1 cellular context compared by ENCODE assay signal in the genomic region with DNA sequence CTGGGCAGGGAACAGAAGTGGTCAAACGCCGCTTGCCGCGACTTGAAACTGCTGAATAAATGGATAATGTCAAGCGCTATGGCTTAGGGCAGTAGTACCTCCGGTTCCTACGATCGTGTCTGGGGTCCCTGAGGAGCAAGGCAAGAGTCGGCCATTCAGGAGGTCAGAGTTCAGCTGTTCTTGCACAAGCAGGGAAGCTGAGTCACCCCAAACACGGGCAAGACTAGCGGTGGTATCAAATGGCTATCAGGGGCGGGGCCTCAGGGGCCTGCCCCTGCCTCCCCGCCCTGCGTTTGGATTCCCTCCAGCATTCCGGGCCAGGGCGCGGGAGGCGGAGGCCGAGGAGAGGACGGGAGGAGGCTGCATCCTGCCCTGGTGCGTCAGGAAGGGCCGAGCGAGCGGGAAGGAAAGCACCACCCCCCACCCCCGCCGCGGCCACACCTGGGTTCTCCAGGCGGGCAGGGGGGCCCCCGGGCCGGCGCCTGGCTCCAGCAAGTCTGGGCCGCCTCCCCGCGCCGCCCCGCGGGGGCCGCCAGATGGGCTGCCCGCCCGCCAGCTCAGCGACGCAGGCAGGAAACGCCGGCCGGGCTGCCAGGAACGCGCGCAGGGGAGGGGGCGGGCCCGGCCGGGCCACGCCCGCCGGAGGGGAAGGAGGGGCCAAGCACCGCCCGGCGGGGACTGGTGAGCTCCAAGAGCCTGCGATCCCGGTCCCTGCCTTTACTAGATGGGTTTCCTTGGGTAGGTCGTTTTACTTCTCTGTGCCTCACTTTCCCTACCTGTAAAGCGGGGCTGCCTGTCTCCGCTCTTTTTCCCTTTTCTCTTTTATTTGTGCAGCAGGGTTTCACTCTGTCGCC.
TF ChIP-seq lines count a peak whose summit lies in the region.

No MANE protein-coding gene starts in this region.

TF ChIP-seq in HepG2, 621 proteins besides CTCF, POLR2A, EP300 and RAD21 (continued from another document and continues in another):
- TF ChIP-seq, protein P1, sequence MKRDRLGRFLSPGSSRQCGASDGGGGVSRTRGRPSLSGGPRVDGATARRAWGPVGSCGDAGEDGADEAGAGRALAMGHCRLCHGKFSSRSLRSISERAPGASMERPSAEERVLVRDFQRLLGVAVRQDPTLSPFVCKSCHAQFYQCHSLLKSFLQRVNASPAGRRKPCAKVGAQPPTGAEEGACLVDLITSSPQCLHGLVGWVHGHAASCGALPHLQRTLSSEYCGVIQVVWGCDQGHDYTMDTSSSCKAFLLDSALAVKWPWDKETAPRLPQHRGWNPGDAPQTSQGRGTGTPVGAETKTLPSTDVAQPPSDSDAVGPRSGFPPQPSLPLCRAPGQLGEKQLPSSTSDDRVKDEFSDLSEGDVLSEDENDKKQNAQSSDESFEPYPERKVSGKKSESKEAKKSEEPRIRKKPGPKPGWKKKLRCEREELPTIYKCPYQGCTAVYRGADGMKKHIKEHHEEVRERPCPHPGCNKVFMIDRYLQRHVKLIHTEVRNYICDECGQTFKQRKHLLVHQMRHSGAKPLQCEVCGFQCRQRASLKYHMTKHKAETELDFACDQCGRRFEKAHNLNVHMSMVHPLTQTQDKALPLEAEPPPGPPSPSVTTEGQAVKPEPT (CRISPR knock-in tag; IDR thresholded peaks at IDR 0.05; ENCODE audit: low read depth) = no peak; the same call in 1 of the 2 replicates
- TF ChIP-seq TBX2 (CRISPR knock-in tag; IDR thresholded peaks at IDR 0.05; ENCODE audit: borderline replicate concordance) = peak; percentile 89
- TF ChIP-seq MEF2D (CRISPR knock-in tag; IDR thresholded peaks at IDR 0.05) = peak; percentile 95
- TF ChIP-seq, protein P2, sequence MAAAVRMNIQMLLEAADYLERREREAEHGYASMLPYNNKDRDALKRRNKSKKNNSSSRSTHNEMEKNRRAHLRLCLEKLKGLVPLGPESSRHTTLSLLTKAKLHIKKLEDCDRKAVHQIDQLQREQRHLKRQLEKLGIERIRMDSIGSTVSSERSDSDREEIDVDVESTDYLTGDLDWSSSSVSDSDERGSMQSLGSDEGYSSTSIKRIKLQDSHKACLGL (CRISPR knock-in tag; IDR thresholded peaks at IDR 0.05) = peak; percentile 45
- TF ChIP-seq, protein P3, sequence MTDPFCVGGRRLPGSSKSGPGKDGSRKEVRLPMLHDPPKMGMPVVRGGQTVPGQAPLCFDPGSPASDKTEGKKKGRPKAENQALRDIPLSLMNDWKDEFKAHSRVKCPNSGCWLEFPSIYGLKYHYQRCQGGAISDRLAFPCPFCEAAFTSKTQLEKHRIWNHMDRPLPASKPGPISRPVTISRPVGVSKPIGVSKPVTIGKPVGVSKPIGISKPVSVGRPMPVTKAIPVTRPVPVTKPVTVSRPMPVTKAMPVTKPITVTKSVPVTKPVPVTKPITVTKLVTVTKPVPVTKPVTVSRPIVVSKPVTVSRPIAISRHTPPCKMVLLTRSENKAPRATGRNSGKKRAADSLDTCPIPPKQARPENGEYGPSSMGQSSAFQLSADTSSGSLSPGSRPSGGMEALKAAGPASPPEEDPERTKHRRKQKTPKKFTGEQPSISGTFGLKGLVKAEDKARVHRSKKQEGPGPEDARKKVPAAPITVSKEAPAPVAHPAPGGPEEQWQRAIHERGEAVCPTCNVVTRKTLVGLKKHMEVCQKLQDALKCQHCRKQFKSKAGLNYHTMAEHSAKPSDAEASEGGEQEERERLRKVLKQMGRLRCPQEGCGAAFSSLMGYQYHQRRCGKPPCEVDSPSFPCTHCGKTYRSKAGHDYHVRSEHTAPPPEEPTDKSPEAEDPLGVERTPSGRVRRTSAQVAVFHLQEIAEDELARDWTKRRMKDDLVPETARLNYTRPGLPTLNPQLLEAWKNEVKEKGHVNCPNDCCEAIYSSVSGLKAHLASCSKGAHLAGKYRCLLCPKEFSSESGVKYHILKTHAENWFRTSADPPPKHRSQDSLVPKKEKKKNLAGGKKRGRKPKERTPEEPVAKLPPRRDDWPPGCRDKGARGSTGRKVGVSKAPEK (CRISPR knock-in tag; IDR thresholded peaks at IDR 0.05; ENCODE audit: borderline replicate concordance) = 0 out of 2 replicates have a peak, but pooled peaks have one; percentile 57
- TF ChIP-seq ZSCAN31 (CRISPR knock-in tag; IDR thresholded peaks at IDR 0.05; ENCODE audit: low read depth) = peak; percentile 83
- peak; percentile 99 for TF ChIP-seq GATAD2A (CRISPR knock-in tag; IDR thresholded peaks at IDR 0.05)
- peak; percentile 14; the same call in 1 of the 2 replicates for TF ChIP-seq ZNF101 (CRISPR knock-in tag; IDR thresholded peaks at IDR 0.05; ENCODE audit: borderline replicate concordance, low read depth)
- TF ChIP-seq, protein P4, sequence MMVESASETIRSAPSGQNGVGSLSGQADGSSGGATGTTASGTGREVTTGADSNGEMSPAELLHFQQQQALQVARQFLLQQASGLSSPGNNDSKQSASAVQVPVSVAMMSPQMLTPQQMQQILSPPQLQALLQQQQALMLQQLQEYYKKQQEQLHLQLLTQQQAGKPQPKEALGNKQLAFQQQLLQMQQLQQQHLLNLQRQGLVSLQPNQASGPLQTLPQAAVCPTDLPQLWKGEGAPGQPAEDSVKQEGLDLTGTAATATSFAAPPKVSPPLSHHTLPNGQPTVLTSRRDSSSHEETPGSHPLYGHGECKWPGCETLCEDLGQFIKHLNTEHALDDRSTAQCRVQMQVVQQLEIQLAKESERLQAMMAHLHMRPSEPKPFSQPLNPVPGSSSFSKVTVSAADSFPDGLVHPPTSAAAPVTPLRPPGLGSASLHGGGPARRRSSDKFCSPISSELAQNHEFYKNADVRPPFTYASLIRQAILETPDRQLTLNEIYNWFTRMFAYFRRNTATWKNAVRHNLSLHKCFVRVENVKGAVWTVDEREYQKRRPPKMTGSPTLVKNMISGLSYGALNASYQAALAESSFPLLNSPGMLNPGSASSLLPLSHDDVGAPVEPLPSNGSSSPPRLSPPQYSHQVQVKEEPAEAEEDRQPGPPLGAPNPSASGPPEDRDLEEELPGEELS (CRISPR knock-in tag; IDR thresholded peaks at IDR 0.05) = peak; percentile 95
- TF ChIP-seq ZBTB21 (CRISPR knock-in tag; IDR thresholded peaks at IDR 0.05) = peak; percentile 43; the same call in 1 of the 2 replicates
- TF ChIP-seq ZNF549 (CRISPR knock-in tag; IDR thresholded peaks at IDR 0.05) = 0 out of 2 replicates have a peak, but pooled peaks have one; percentile 60
- no peak for TF ChIP-seq TCF7L2 (IDR thresholded peaks at IDR 0.05; ENCODE audit: low read depth, low read length)
- no peak for TF ChIP-seq MAF1 (CRISPR knock-in tag; IDR thresholded peaks at IDR 0.05; ENCODE audit: borderline replicate concordance)
- peak; percentile 99 for TF ChIP-seq NFE2 (CRISPR knock-in tag; IDR thresholded peaks at IDR 0.05)
- peak; percentile 90 for TF ChIP-seq NKX3-1 (CRISPR knock-in tag; IDR thresholded peaks at IDR 0.05)
- TF ChIP-seq PLRG1 (conservative IDR thresholded peaks at IDR 0.05) = no peak
- TF ChIP-seq, protein P5, sequence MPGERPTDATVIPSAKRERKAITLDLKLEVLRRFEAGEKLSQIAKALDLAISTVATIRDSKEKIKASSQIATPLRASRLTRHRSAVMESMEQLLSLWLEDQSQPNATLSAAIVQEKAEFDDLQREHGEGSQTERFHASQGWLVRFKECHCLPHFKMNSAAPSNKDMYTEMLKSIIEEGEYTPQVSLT (CRISPR knock-in tag; IDR thresholded peaks at IDR 0.05; ENCODE audit: borderline replicate concordance, low read depth) = no peak
- TF ChIP-seq TEAD2 (CRISPR knock-in tag; IDR thresholded peaks at IDR 0.05) = peak; percentile 84
- TF ChIP-seq, protein P6, sequence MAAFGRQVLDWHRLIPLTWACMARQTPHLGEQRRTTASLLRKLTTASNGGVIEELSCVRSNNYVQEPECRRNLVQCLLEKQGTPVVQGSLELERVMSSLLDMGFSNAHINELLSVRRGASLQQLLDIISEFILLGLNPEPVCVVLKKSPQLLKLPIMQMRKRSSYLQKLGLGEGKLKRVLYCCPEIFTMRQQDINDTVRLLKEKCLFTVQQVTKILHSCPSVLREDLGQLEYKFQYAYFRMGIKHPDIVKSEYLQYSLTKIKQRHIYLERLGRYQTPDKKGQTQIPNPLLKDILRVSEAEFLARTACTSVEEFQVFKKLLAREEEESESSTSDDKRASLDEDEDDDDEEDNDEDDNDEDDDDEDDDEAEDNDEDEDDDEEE (CRISPR knock-in tag; IDR thresholded peaks at IDR 0.05) = peak; percentile 84; the same call in 1 of the 2 replicates
- peak; percentile 81 for TF ChIP-seq ZNF136 (CRISPR knock-in tag; IDR thresholded peaks at IDR 0.05; ENCODE audit: low read depth)
- TF ChIP-seq CEBPB (IDR thresholded peaks at IDR 0.05; ENCODE audit: borderline replicate concordance, low read depth, low read length) = peak; percentile 99
- TF ChIP-seq HNF4A (CRISPR knock-in tag; IDR thresholded peaks at IDR 0.05) = peak; percentile 97
- peak; percentile 89; the same call in 1 of the 2 replicates for TF ChIP-seq KLF12 (CRISPR knock-in tag; IDR thresholded peaks at IDR 0.05; ENCODE audit: borderline replicate concordance)
- TF ChIP-seq TOE1 (CRISPR knock-in tag; IDR thresholded peaks at IDR 0.05) = no peak; the same call in 1 of the 2 replicates
- TF ChIP-seq DNMT1 (CRISPR knock-in tag; IDR thresholded peaks at IDR 0.05) = no peak; the same call in 1 of the 2 replicates
- TF ChIP-seq, protein P7, sequence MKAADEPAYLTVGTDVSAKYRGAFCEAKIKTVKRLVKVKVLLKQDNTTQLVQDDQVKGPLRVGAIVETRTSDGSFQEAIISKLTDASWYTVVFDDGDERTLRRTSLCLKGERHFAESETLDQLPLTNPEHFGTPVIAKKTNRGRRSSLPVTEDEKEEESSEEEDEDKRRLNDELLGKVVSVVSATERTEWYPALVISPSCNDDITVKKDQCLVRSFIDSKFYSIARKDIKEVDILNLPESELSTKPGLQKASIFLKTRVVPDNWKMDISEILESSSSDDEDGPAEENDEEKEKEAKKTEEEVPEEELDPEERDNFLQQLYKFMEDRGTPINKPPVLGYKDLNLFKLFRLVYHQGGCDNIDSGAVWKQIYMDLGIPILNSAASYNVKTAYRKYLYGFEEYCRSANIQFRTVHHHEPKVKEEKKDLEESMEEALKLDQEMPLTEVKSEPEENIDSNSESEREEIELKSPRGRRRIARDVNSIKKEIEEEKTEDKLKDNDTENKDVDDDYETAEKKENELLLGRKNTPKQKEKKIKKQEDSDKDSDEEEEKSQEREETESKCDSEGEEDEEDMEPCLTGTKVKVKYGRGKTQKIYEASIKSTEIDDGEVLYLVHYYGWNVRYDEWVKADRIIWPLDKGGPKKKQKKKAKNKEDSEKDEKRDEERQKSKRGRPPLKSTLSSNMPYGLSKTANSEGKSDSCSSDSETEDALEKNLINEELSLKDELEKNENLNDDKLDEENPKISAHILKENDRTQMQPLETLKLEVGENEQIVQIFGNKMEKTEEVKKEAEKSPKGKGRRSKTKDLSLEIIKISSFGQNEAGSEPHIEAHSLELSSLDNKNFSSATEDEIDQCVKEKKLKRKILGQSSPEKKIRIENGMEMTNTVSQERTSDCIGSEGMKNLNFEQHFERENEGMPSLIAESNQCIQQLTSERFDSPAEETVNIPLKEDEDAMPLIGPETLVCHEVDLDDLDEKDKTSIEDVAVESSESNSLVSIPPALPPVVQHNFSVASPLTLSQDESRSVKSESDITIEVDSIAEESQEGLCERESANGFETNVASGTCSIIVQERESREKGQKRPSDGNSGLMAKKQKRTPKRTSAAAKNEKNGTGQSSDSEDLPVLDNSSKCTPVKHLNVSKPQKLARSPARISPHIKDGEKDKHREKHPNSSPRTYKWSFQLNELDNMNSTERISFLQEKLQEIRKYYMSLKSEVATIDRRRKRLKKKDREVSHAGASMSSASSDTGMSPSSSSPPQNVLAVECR (CRISPR knock-in tag; IDR thresholded peaks at IDR 0.05; ENCODE audit: borderline replicate concordance) = peak; percentile 93
- peak; percentile 38; the same call in 1 of the 2 replicates for TF ChIP-seq TBP (CRISPR knock-in tag; IDR thresholded peaks at IDR 0.05)
- peak; percentile 73; the same call in 1 of the 2 replicates for TF ChIP-seq MYNN (CRISPR knock-in tag; IDR thresholded peaks at IDR 0.05; ENCODE audit: low read depth)
- TF ChIP-seq ZFP41 (CRISPR knock-in tag; IDR thresholded peaks at IDR 0.05; ENCODE audit: borderline replicate concordance) = peak; percentile 17; the same call in 1 of the 2 replicates
- no peak; the same call in 1 of the 2 replicates for TF ChIP-seq ZNF225 (CRISPR knock-in tag; IDR thresholded peaks at IDR 0.05)
- no peak for TF ChIP-seq IKZF1 (IDR thresholded peaks at IDR 0.05)
- TF ChIP-seq ZNF790 (CRISPR knock-in tag; IDR thresholded peaks at IDR 0.05; ENCODE audit: borderline replicate concordance) = no peak
- peak; percentile 79 for TF ChIP-seq ZNF766 (CRISPR knock-in tag; IDR thresholded peaks at IDR 0.05; ENCODE audit: borderline replicate concordance)
- TF ChIP-seq, protein P8, sequence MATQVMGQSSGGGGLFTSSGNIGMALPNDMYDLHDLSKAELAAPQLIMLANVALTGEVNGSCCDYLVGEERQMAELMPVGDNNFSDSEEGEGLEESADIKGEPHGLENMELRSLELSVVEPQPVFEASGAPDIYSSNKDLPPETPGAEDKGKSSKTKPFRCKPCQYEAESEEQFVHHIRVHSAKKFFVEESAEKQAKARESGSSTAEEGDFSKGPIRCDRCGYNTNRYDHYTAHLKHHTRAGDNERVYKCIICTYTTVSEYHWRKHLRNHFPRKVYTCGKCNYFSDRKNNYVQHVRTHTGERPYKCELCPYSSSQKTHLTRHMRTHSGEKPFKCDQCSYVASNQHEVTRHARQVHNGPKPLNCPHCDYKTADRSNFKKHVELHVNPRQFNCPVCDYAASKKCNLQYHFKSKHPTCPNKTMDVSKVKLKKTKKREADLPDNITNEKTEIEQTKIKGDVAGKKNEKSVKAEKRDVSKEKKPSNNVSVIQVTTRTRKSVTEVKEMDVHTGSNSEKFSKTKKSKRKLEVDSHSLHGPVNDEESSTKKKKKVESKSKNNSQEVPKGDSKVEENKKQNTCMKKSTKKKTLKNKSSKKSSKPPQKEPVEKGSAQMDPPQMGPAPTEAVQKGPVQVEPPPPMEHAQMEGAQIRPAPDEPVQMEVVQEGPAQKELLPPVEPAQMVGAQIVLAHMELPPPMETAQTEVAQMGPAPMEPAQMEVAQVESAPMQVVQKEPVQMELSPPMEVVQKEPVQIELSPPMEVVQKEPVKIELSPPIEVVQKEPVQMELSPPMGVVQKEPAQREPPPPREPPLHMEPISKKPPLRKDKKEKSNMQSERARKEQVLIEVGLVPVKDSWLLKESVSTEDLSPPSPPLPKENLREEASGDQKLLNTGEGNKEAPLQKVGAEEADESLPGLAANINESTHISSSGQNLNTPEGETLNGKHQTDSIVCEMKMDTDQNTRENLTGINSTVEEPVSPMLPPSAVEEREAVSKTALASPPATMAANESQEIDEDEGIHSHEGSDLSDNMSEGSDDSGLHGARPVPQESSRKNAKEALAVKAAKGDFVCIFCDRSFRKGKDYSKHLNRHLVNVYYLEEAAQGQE (IDR thresholded peaks at IDR 0.05; ENCODE audit: borderline replicate concordance in 1 of 2, low read depth in 1 of 2, low read length in 2 of 2) = peak in 1 of 2 experiments; percentile 65; a peak in 1 of 4 replicates
- TF ChIP-seq RARG (CRISPR knock-in tag; IDR thresholded peaks at IDR 0.05; ENCODE audit: low read depth) = peak; percentile 54; the same call in 1 of the 2 replicates
- peak; percentile 61; the same call in 1 of the 2 replicates for TF ChIP-seq CENPT (CRISPR knock-in tag; IDR thresholded peaks at IDR 0.05; ENCODE audit: low read depth)
- TF ChIP-seq ZNF547 (CRISPR knock-in tag; IDR thresholded peaks at IDR 0.05) = peak; percentile 93
- TF ChIP-seq GZF1 (CRISPR knock-in tag; IDR thresholded peaks at IDR 0.05) = peak; percentile 23; the same call in 1 of the 2 replicates
- TF ChIP-seq ZNF282 (IDR thresholded peaks at IDR 0.05; ENCODE audit: partially characterized antibody) = no peak
- peak; percentile 90 for TF ChIP-seq MXD4 (CRISPR knock-in tag; IDR thresholded peaks at IDR 0.05)
- no peak; the same call in 1 of the 2 replicates for TF ChIP-seq FOXO1 (CRISPR knock-in tag; IDR thresholded peaks at IDR 0.05)
